8 cellular contexts compared by ENCODE assay signal in genomic region chr14:69694730-69695663, GRCh38.
A peak's percentile ranks its signal among the peaks of the same experiment; 100 is the strongest.
DNase-seq lines count a peak whose midpoint lies in the region; ATAC-seq and TF ChIP-seq lines count a peak whose summit lies in the region.

No MANE protein-coding gene starts in this region.

- H2BK20ac ChIP-seq in IMR-90 (ENCODE audit: low read depth, low read length): no peak overlapping the region

- H3K9me3 ChIP-seq in IMR-90 (ENCODE audit: control insufficient read depth, insufficient read depth, low read length) (no peaks in the 10 kb centered on the region), colonic mucosa (no peaks in the 10 kb centered on the region)

- H4K20me1 ChIP-seq in IMR-90 (ENCODE audit: insufficient read depth, low read length): peaks cover 35% of the 10 kb centered on the region

- no TSS peak for BruUV-seq in IMR-90 (replicated peaks; lab: Mats Ljungman, UMichigan)

- POLR2A ChIA-PET in IMR-90 (lab: Charles Lee; ENCODE audit: unreplicated experiment): no interaction called here

- in situ Hi-C loops in IMR-90 (cut with MboI; ENCODE audit: low sequenced_read_pairs): no loop called here
- in situ Hi-C loops in GM13977 (cut with MboI; ENCODE audit: low pct_unique_long_range_greater_than_20kb, low sequenced_read_pairs, unreplicated experiment): no loop called here

- peaks cover 26% of the 10 kb centered on the region for H3K4me1 ChIP-seq in IMR-90 (ENCODE audit: control insufficient read depth, insufficient read depth, low read length)
- H3K4me1 ChIP-seq in colonic mucosa: peaks cover 41% of the 10 kb centered on the region

- H3K9ac ChIP-seq in IMR-90 (ENCODE audit: low read depth, low read length) (no peak overlapping the region), colonic mucosa (ENCODE audit: low read depth in 2 of 2, low read length in 2 of 2) (peak overlapping the region; percentile 26 to 83)

- H3K36me3 ChIP-seq in IMR-90 (ENCODE audit: control insufficient read depth, insufficient read depth, low read length): peaks cover 2% of the 10 kb centered on the region; the same call in 1 of the 2 replicates
- no peaks in the 10 kb centered on the region for H3K36me3 ChIP-seq in colonic mucosa

- H3K18ac ChIP-seq in IMR-90 (ENCODE audit: low read depth, low read length): no peak overlapping the region

- no peak overlapping the region for H3K4me3 Mint-ChIP-seq in nephron

- H3K27me3 ChIP-seq in IMR-90 (ENCODE audit: control insufficient read depth, insufficient read depth, low read length) (no peaks in the 10 kb centered on the region), colonic mucosa (no peaks in the 10 kb centered on the region)

- H2AFZ ChIP-seq in IMR-90 (replicated peaks; ENCODE audit: low read length, poor library complexity): no peak overlapping the region

- TF ChIP-seq RAD21 in IMR-90 (IDR thresholded peaks at IDR 0.05; ENCODE audit: low read length): no peak

- no peak overlapping the region for H3K4ac ChIP-seq in IMR-90 (ENCODE audit: low read depth, low read length)

- peak overlapping the region; percentile 8; the same call in 1 of the 3 replicates for H2BK15ac ChIP-seq in IMR-90 (ENCODE audit: low read depth, low read length)

- H3K4me3 ChIP-seq in IMR-90 (ENCODE audit: insufficient read depth, low read depth, low read length): no peak overlapping the region
- H3K4me3 ChIP-seq in colonic mucosa: no peak overlapping the region

- H3K4me2 ChIP-seq in IMR-90 (ENCODE audit: low read depth, low read length): no peak overlapping the region

- H2AK9ac ChIP-seq in IMR-90 (replicated peaks; ENCODE audit: low read depth, low read length, poor library complexity): peak overlapping the region; percentile 38

- DNase-seq in COLO829 (ENCODE audit: low spot score) (peak; percentile 89), IMR-90 (peak; percentile 63), colonic mucosa (peak; percentile 23), GM13977 (ENCODE audit: low spot score) (no peak), SHP77 treated with DMSO at 0.1 percent for 48 hours (lab: John Stamatoyannopoulos, UW) (no peak)

- no peak overlapping the region for H4K5ac ChIP-seq in IMR-90 (ENCODE audit: low read depth, low read length)

- no peak overlapping the region for H4K8ac ChIP-seq in IMR-90 (ENCODE audit: low read depth in 2 of 2, low read length in 2 of 2)

- 0 out of 2 replicates have a peak overlapping the region, but pooled peaks have one; percentile 14 for H3K23ac ChIP-seq in IMR-90 (ENCODE audit: low read depth, low read length)

- no peaks in the 10 kb centered on the region for H3K36me3 Mint-ChIP-seq in nephron (ENCODE audit: low read depth)

- H2BK5ac ChIP-seq in IMR-90 (ENCODE audit: low read depth, low read length, poor library complexity, severe bottlenecking): no peak overlapping the region

- intact Hi-C loops in IMR-90 (cut with micrococcal nuclease) (no loop called here), colonic mucosa (cut with DNase I) (no loop called here)

- H3K79me1 ChIP-seq in IMR-90 (ENCODE audit: low read depth in 1 of 2, low read length in 2 of 2): peaks cover 34 to 81% of the 10 kb centered on the region in 2 experiments

- H2BK120ac ChIP-seq in IMR-90 (ENCODE audit: low read depth, low read length): no peak overlapping the region

- CTCF ChIA-PET in IMR-90 (lab: Yijun Ruan, JAX): no interaction called here

- no peak for ATAC-seq in IMR-90 (ENCODE audit: low read depth)
- ATAC-seq in GM19467 (IDR thresholded peaks at IDR 0.05; ENCODE audit: unreplicated experiment): no peak
- no peak for ATAC-seq in HG02588 (IDR thresholded peaks at IDR 0.05; ENCODE audit: unreplicated experiment)

- no peak overlapping the region for H3K14ac ChIP-seq in IMR-90 (replicated peaks; ENCODE audit: low read depth, low read length)

- dilution Hi-C loops in IMR-90 (cut with HindIII; ENCODE audit: low sequenced_read_pairs, unreplicated experiment): no loop called here

- TF ChIP-seq CTCF in IMR-90 (conservative IDR thresholded peaks at IDR 0.05; ENCODE audit: low read depth, low read length) (no peak), colonic mucosa (IDR thresholded peaks at IDR 0.05) (no peak), nephron (IDR thresholded peaks at IDR 0.05; ENCODE audit: unreplicated experiment in 3 of 3) (no peak), GM13977 (IDR thresholded peaks at IDR 0.05; ENCODE audit: extremely low read depth, insufficient read depth, missing control alignments) (no peak)

- peaks cover 36% of the 10 kb centered on the region for H3K9me1 ChIP-seq in IMR-90 (ENCODE audit: insufficient read depth, low read length)

- peaks cover 79% of the 10 kb centered on the region for H3K4me1 Mint-ChIP-seq in nephron

- no CpG with 5 or more reads among the region's 10 CpGs for WGBS in IMR-90 (ENCODE audit: extremely low coverage in 2 of 2, insufficient read length in 1 of 2), 2 experiments

- no peaks in the 10 kb centered on the region for H3K27me3 Mint-ChIP-seq in nephron (ENCODE audit: low read depth)

- no peak overlapping the region for H4K91ac ChIP-seq in IMR-90 (ENCODE audit: insufficient read depth, low read depth, low read length)

- no peak overlapping the region for H3K56ac ChIP-seq in IMR-90 (ENCODE audit: extremely low read depth, insufficient read depth, low read length)

- TF ChIP-seq POLR2A in IMR-90 (IDR thresholded peaks at IDR 0.05; ENCODE audit: low read depth, low read length): no peak

- no peaks in the 10 kb centered on the region for H3K9me3 Mint-ChIP-seq in nephron

- H3K27ac Mint-ChIP-seq in nephron: peak overlapping the region; percentile 79 to 90 (median 80)

- H2AK5ac ChIP-seq in IMR-90 (ENCODE audit: low read depth, low read length): no peak overlapping the region

- no peak overlapping the region for H3K27ac ChIP-seq in IMR-90 (ENCODE audit: insufficient read depth, low read length)
- H3K27ac ChIP-seq in colonic mucosa: peak overlapping the region; percentile 88

TF ChIP-seq in IMR-90, 13 proteins besides CTCF, POLR2A, EP300 and RAD21:
- TF ChIP-seq CEBPB (IDR thresholded peaks at IDR 0.05; ENCODE audit: low read depth, low read length) (no peak), CHD1 (IDR thresholded peaks at IDR 0.05; ENCODE audit: low read depth, low read length) (no peak), RCOR1 (IDR thresholded peaks at IDR 0.05; ENCODE audit: insufficient replicate concordance, low read length) (no peak), MAZ (IDR thresholded peaks at IDR 0.05; ENCODE audit: borderline replicate concordance, low read depth, low read length) (no peak), MXI1 (IDR thresholded peaks at IDR 0.05; ENCODE audit: borderline replicate concordance, low read depth, low read length) (no peak), MAFK (IDR thresholded peaks at IDR 0.05; ENCODE audit: low read depth, low read length) (no peak), FOS (IDR thresholded peaks at IDR 0.05; ENCODE audit: low read depth, low read length) (no peak)

Comparison
In these comparisons a context has a peak if more than half of its experiments do, and no peak if none do; other contexts are left out.
1. DNase-seq: peak in COLO829 (single experiment), IMR-90 (single experiment) and colonic mucosa (single experiment); none in GM13977 (single experiment) and SHP77 treated with DMSO at 0.1 percent for 48 hours (single experiment).